ENCODE assay signal across 35 cellular contexts in genomic region chr1:25863486-25864262, GRCh38. TPM values are rescaled to one million over a fixed set of nuclear protein-coding genes. Genes with fewer than 3 reads are reported as not detected.
DNase-seq lines count a peak whose midpoint lies in the region; ATAC-seq and TF ChIP-seq lines count a peak whose summit lies in the region.
"Had no signal": no experiment of that assay in that cellular context is flagged by ENCODE, and none has a peak within 500 bp of the region (broad histone marks: within the 10 kb centered on the region; RNA-seq: fewer than 3 reads in every experiment).

No MANE protein-coding gene starts in this region.

- H3K9me3 ChIP-seq in T-helper 17 cell (ENCODE audit: control insufficient read depth, low read length, poor library complexity, severe bottlenecking), result no peaks in the 10 kb centered on the region
- no peaks in the 10 kb centered on the region for H3K9me3 ChIP-seq in esophagus (ENCODE audit: control insufficient read depth in 2 of 2, insufficient read depth in 1 of 2, low read depth in 1 of 2, low read length in 1 of 2)
- H3K9me3 ChIP-seq: colonic mucosa, left lung, prostate gland, tibial artery had no signal

- no peaks in the 10 kb centered on the region for H3K36me3 Mint-ChIP-seq in activated CD8-positive, alpha-beta memory T cell treated with anti-CD3 and anti-CD28 coated beads, Interleukin-2, amount 10 ng/mL, durations not matched to agents 7 days and 5 days
- no peaks in the 10 kb centered on the region for H3K36me3 Mint-ChIP-seq in T-helper 17 cell (ENCODE audit: low read depth)
- H3K36me3 Mint-ChIP-seq in type B pancreatic cell, result peaks cover 32% of the 10 kb centered on the region

- CTCF ChIA-PET in activated CD8-positive, alpha-beta memory T cell treated with anti-CD3 and anti-CD28 coated beads, Interleukin-2, amount 10 ng/mL, durations not matched to agents 7 days and 5 days (lab: Charles Lee), result no interaction called here

- H3K4me1 ChIP-seq in esophagus (ENCODE audit: control insufficient read depth in 2 of 2, insufficient read depth in 2 of 2, low read length in 1 of 2), result peaks cover 2 to 27% of the 10 kb centered on the region in 2 donors

- H3K27me3 ChIP-seq in esophagus (ENCODE audit: control insufficient read depth in 1 of 2, insufficient read depth in 2 of 2, low read length in 2 of 2), result no peaks in the 10 kb centered on the region
- H3K27me3 ChIP-seq: colonic mucosa, left lung, tibial artery had no signal

- peaks cover 15% of the 10 kb centered on the region for H3K4me1 Mint-ChIP-seq in activated CD8-positive, alpha-beta memory T cell treated with anti-CD3 and anti-CD28 coated beads, Interleukin-2, amount 10 ng/mL, durations not matched to agents 7 days and 5 days
- H3K4me1 Mint-ChIP-seq in T-helper 17 cell (peaks cover 16% of the 10 kb centered on the region), type B pancreatic cell (ENCODE audit: unreplicated experiment) (peaks cover 40% of the 10 kb centered on the region)

- H3K4me3 Mint-ChIP-seq in activated CD8-positive, alpha-beta memory T cell treated with anti-CD3 and anti-CD28 coated beads, Interleukin-2, amount 10 ng/mL, durations not matched to agents 7 days and 5 days, result no peak overlapping the region
- H3K4me3 Mint-ChIP-seq in T-helper 17 cell (no peak overlapping the region), type B pancreatic cell (no peak overlapping the region)
- H3K4me3 Mint-ChIP-seq: activated CD4-positive, alpha-beta memory T cell treated with anti-CD3 and anti-CD28 coated beads, Interleukin-2, amount 10 ng/mL, durations not matched to agents 7 days and 5 days had no signal

- ATAC-seq in activated CD8-positive, alpha-beta memory T cell treated with anti-CD3 and anti-CD28 coated beads, Interleukin-2, amount 10 ng/mL, durations not matched to agents 7 days and 5 days, result no peak
- no peak for ATAC-seq in T-helper 17 cell
- ATAC-seq: activated naive CD4-positive, alpha-beta T cell treated with anti-CD3 and anti-CD28 coated beads, Interleukin-2, amount 50 U/mL, for 72 hours; left lung; PC-3; Right ventricle myocardium inferior; sciatic nerve; SK-N-SH treated with all-trans-retinoic acid at 6 μM for 48 hours had no signal

- no peaks in the 10 kb centered on the region for H3K27me3 Mint-ChIP-seq in activated CD8-positive, alpha-beta memory T cell treated with anti-CD3 and anti-CD28 coated beads, Interleukin-2, amount 10 ng/mL, durations not matched to agents 7 days and 5 days
- H3K27me3 Mint-ChIP-seq in T-helper 17 cell (no peaks in the 10 kb centered on the region), type B pancreatic cell (no peaks in the 10 kb centered on the region)
- H3K27me3 Mint-ChIP-seq: activated CD4-positive, alpha-beta memory T cell treated with anti-CD3 and anti-CD28 coated beads, Interleukin-2, amount 10 ng/mL, durations not matched to agents 7 days and 5 days had no signal

- H3K36me3 ChIP-seq in esophagus (ENCODE audit: control insufficient read depth in 2 of 2, insufficient read depth in 2 of 2, low read length in 1 of 2), result peaks cover 0 to 8% of the 10 kb centered on the region in 2 donors
- H3K36me3 ChIP-seq: colonic mucosa, prostate gland had no signal

- 67 to 71% methylated on average over 25 of the region's 25 CpGs for WGBS in esophagus, 2 donors

- peak; percentile 46 for DNase-seq in activated CD8-positive, alpha-beta memory T cell treated with anti-CD3 and anti-CD28 coated beads for 24 hours
- no peak for DNase-seq in activated CD8-positive, alpha-beta memory T cell treated with anti-CD3 and anti-CD28 coated beads, Interleukin-2, amount 10 ng/mL, durations not matched to agents 7 days and 5 days
- DNase-seq in T-helper 17 cell (no peak), type B pancreatic cell (ENCODE audit: extremely low spot score, unreplicated experiment) (peak; percentile 51), GM19240 (ENCODE audit: insufficient read length, low spot score) (no peak), activated T-cell treated with anti-CD3 and anti-CD28 coated beads for 4 hours (no peak), SIG-M5 (lab: John Stamatoyannopoulos, UW) (no peak)
- DNase-seq: activated CD4-positive, alpha-beta memory T cell treated with anti-CD3 and anti-CD28 coated beads, Interleukin-2, amount 10 ng/mL, durations not matched to agents 7 days and 5 days; activated CD4-positive, alpha-beta T cell treated with anti-CD3 and anti-CD28 coated beads for 1 hour; activated effector memory CD4-positive, alpha-beta T cell treated with Interleukin-2 at 50 U/mL for 16 hours; amygdala; colonic mucosa; DMS79 treated with DMSO at 0.1 percent for 48 hours; effector memory CD4-positive, alpha-beta T cell; erythroblast; GM23248; left lung; mesendoderm; NCI-H1436 treated with DMSO at 0.1 percent for 48 hours; NCI-H2081 treated with DMSO at 0.1 percent for 48 hours; NCI-H226; NCI-H526 treated with DMSO at 0.1 percent for 48 hours; occipital lobe; PC-3; stimulated activated CD4-positive, alpha-beta T cell treated with anti-CD3 and anti-CD28 coated beads, Interleukin-12 subunit alpha, Interleukin-12 subunit beta, amount 100 ng/mL, for 4 hours; stimulated activated CD4-positive, alpha-beta T cell treated with anti-CD3 and anti-CD28 coated beads, Interleukin-2, amount 100 ng/mL, for 48 hours; tibial artery had no signal

- no peak overlapping the region for H3K4me3 ChIP-seq in esophagus (ENCODE audit: low read depth in 1 of 2, low read length in 2 of 2)
- H3K4me3 ChIP-seq: colonic mucosa, GM23248, left lung, prostate gland, tibial artery had no signal

- H3K9me3 Mint-ChIP-seq in activated CD8-positive, alpha-beta memory T cell treated with anti-CD3 and anti-CD28 coated beads, Interleukin-2, amount 10 ng/mL, durations not matched to agents 7 days and 5 days (ENCODE audit: low read depth), result no peaks in the 10 kb centered on the region
- H3K9me3 Mint-ChIP-seq in type B pancreatic cell, result no peaks in the 10 kb centered on the region
- H3K9me3 Mint-ChIP-seq: activated CD4-positive, alpha-beta memory T cell treated with anti-CD3 and anti-CD28 coated beads, Interleukin-2, amount 10 ng/mL, durations not matched to agents 7 days and 5 days; activated naive CD4-positive, alpha-beta T cell treated with anti-CD3 and anti-CD28 coated beads, Interleukin-2, amount 50 U/mL, for 72 hours had no signal

- H3K27ac ChIP-seq in esophagus (ENCODE audit: low read depth in 2 of 2, low read length in 1 of 2), result peak overlapping the region; percentile 45 to 46
- H3K27ac ChIP-seq: 22Rv1, C4-2B, colonic mucosa, GM23248, left lung, prostate gland, tibial artery had no signal

- no peak for TF ChIP-seq CTCF in type B pancreatic cell (conservative IDR thresholded peaks at IDR 0.05)

- no peak overlapping the region for H3K27ac Mint-ChIP-seq in activated CD8-positive, alpha-beta memory T cell treated with anti-CD3 and anti-CD28 coated beads, Interleukin-2, amount 10 ng/mL, durations not matched to agents 7 days and 5 days
- H3K27ac Mint-ChIP-seq in T-helper 17 cell (peak overlapping the region; percentile 12), type B pancreatic cell (no peak overlapping the region)
- H3K27ac Mint-ChIP-seq: activated CD4-positive, alpha-beta memory T cell treated with anti-CD3 and anti-CD28 coated beads, Interleukin-2, amount 10 ng/mL, durations not matched to agents 7 days and 5 days had no signal

RNA-seq across cellular contexts. Expression of gene AUNIP, which starts 4.4 kb away (rescaled TPM):
- 1 to 10 TPM; 8.1 to 9.8 TPM for total RNA-seq in activated CD8-positive, alpha-beta memory T cell treated with anti-CD3 and anti-CD28 coated beads, Interleukin-2, amount 10 ng/mL, durations not matched to agents 7 days and 5 days
- total RNA-seq in T-helper 17 cell (under 1 TPM in 1 of 2 donors, not detected in 1; 0.31 TPM), type B pancreatic cell (ENCODE audit: low replicate concordance) (3.7 and 7.2 TPM in 2 replicates)
- polyA plus RNA-seq in esophagus, result 1 to 10 TPM; 1.1 to 2.0 TPM
- total RNA-seq: Right ventricle myocardium inferior, sciatic nerve had no signal

RNA-seq across cellular contexts. Expression of gene PAQR7, which starts 11.8 kb away (rescaled TPM):
- total RNA-seq in activated CD8-positive, alpha-beta memory T cell treated with anti-CD3 and anti-CD28 coated beads, Interleukin-2, amount 10 ng/mL, durations not matched to agents 7 days and 5 days, result 1 to 10 TPM; 2.2 to 5.0 TPM
- 1 to 10 TPM; 1.4 to 2.6 TPM for total RNA-seq in T-helper 17 cell
- 10 to 100 TPM in 1 of 2 donors, 1 to 10 TPM in 1; 9.5 to 14.3 TPM for polyA plus RNA-seq in esophagus
- total RNA-seq in type B pancreatic cell (ENCODE audit: low replicate concordance), result 24.3 and 41.0 TPM in 2 replicates

RNA-seq across cellular contexts. Expression of gene STMN1, which starts 42.5 kb away (rescaled TPM):
- total RNA-seq in activated CD8-positive, alpha-beta memory T cell treated with anti-CD3 and anti-CD28 coated beads, Interleukin-2, amount 10 ng/mL, durations not matched to agents 7 days and 5 days, result 100 to 1,000 TPM; 548 to 626 TPM
- total RNA-seq in T-helper 17 cell (10 to 100 TPM in 1 of 2 donors, 1 to 10 TPM in 1; 9.3 to 13.8 TPM), type B pancreatic cell (ENCODE audit: low replicate concordance) (219 and 591 TPM in 2 replicates)
- polyA plus RNA-seq in esophagus, result 100 to 1,000 TPM; 115 to 137 TPM

RNA-seq across cellular contexts. Expression of gene MTFR1L, which starts 43.9 kb away (rescaled TPM):
- 10 to 100 TPM; 28.9 to 31.2 TPM for total RNA-seq in activated CD8-positive, alpha-beta memory T cell treated with anti-CD3 and anti-CD28 coated beads, Interleukin-2, amount 10 ng/mL, durations not matched to agents 7 days and 5 days
- total RNA-seq in T-helper 17 cell, result 10 to 100 TPM; 30.4 to 37.4 TPM
- polyA plus RNA-seq in esophagus, result 10 to 100 TPM; 28.4 to 32.0 TPM
- total RNA-seq in type B pancreatic cell (ENCODE audit: low replicate concordance), result 73.5 and 74.5 TPM in 2 replicates

Comparison
In these comparisons a context has a peak if more than half of its experiments do, and no peak if none do; other contexts are left out.
1. DNase-seq: peak in activated CD8-positive, alpha-beta memory T cell treated with anti-CD3 and anti-CD28 coated beads for 24 hours (single experiment) and type B pancreatic cell (single experiment); none in activated CD8-positive, alpha-beta memory T cell treated with anti-CD3 and anti-CD28 coated beads, Interleukin-2, amount 10 ng/mL, durations not matched to agents 7 days and 5 days (single experiment), T-helper 17 cell (0 of 3), GM19240 (single experiment), activated T-cell treated with anti-CD3 and anti-CD28 coated beads for 4 hours (single experiment) and SIG-M5 (single experiment).
2. RNA of gene STMN1, which starts 42.5 kb away (total RNA-seq): 548 to 626 TPM in activated CD8-positive, alpha-beta memory T cell treated with anti-CD3 and anti-CD28 coated beads, Interleukin-2, amount 10 ng/mL, durations not matched to agents 7 days and 5 days and 219 to 591 TPM in type B pancreatic cell; 9.3 to 13.8 TPM in T-helper 17 cell; every median in the first group is over 10 times any median in the second.